Comparison of ENCODE assay signal across 1 cellular context in genomic region chr2:208033701-208034502, GRCh38.
A peak's percentile ranks its signal among the peaks of the same experiment; 100 is the strongest.
TF ChIP-seq lines count a peak whose summit lies in the region.

No MANE protein-coding gene starts in this region.

TF ChIP-seq in K562, 482 proteins besides CTCF, POLR2A, EP300 and RAD21 (continued from another document and continues in another):
- TF ChIP-seq CHD7 (IDR thresholded peaks at IDR 0.05; ENCODE audit: low read depth, low read length) = no peak
- no peak for TF ChIP-seq CCAR2 (IDR thresholded peaks at IDR 0.05; ENCODE audit: low read depth, low read length)
- TF ChIP-seq KAT7 (CRISPR knock-in tag; IDR thresholded peaks at IDR 0.05; ENCODE audit: borderline replicate concordance) = no peak
- no peak for TF ChIP-seq ARHGAP35 (IDR thresholded peaks at IDR 0.05; ENCODE audit: partially characterized antibody)
- TF ChIP-seq NCOA2 (IDR thresholded peaks at IDR 0.05; ENCODE audit: partially characterized antibody in 2 of 2) = no peak
- no peak for TF ChIP-seq CBX8 (IDR thresholded peaks at IDR 0.05; ENCODE audit: borderline replicate concordance, extremely low read depth, low read depth, low read length, poor library complexity, severe bottlenecking)
- no peak for TF ChIP-seq GABPA (tag; conservative IDR thresholded peaks at IDR 0.05; ENCODE audit: low read depth)
- TF ChIP-seq GMEB1 (CRISPR knock-in tag; IDR thresholded peaks at IDR 0.05) = no peak
- TF ChIP-seq LARP7 (IDR thresholded peaks at IDR 0.05) = no peak
- no peak for TF ChIP-seq BCLAF1 (IDR thresholded peaks at IDR 0.05; ENCODE audit: borderline replicate concordance in 1 of 2, control insufficient read depth in 1 of 2, low read depth in 2 of 2, low read length in 1 of 2)
- TF ChIP-seq TAL1 (IDR thresholded peaks at IDR 0.05) = no peak
- TF ChIP-seq TCF7 (IDR thresholded peaks at IDR 0.05; ENCODE audit: borderline replicate concordance) = no peak
- TF ChIP-seq NONO (IDR thresholded peaks at IDR 0.05; ENCODE audit: low read depth in 2 of 2, low read length in 1 of 2) = no peak
- TF ChIP-seq PRPF4 (IDR thresholded peaks at IDR 0.05; ENCODE audit: insufficient read depth, low read depth, low read length, poor library complexity, severe bottlenecking) = no peak
- TF ChIP-seq NBN (IDR thresholded peaks at IDR 0.05; ENCODE audit: low read depth) = no peak
- TF ChIP-seq ATF7 (IDR thresholded peaks at IDR 0.05) = peak; percentile 95
- TF ChIP-seq HOMEZ (CRISPR knock-in tag; IDR thresholded peaks at IDR 0.05) = no peak
- no peak for TF ChIP-seq NUFIP1 (IDR thresholded peaks at IDR 0.05; ENCODE audit: partially characterized antibody)
- no peak for TF ChIP-seq TEAD1 (CRISPR knock-in tag; IDR thresholded peaks at IDR 0.05)
- no peak for TF ChIP-seq ZNF12 (CRISPR knock-in tag; IDR thresholded peaks at IDR 0.05)
- TF ChIP-seq KDM1A (IDR thresholded peaks at IDR 0.05) = peak in 1 of 2 experiments; percentile 27; a peak in 1 of 4 replicates
- TF ChIP-seq NRF1 (conservative IDR thresholded peaks at IDR 0.05 in 1 of 2, IDR thresholded peaks at IDR 0.05 in 1 of 2) = no peak
- TF ChIP-seq KLF16 (IDR thresholded peaks at IDR 0.05) = no peak
- TF ChIP-seq ARID1B (IDR thresholded peaks at IDR 0.05) = peak; percentile 37; the same call in 1 of the 2 replicates
- TF ChIP-seq CBFB (CRISPR knock-in tag; IDR thresholded peaks at IDR 0.05) = no peak
- TF ChIP-seq ID3 (CRISPR knock-in tag; IDR thresholded peaks at IDR 0.05) = no peak
- TF ChIP-seq ID3 (tag; IDR thresholded peaks at IDR 0.05) = peak; percentile 61; the same call in 1 of the 2 replicates
- TF ChIP-seq SNRNP70 (optimal IDR thresholded peaks at IDR 0.05; ENCODE audit: low read depth, low read length) = no peak
- peak; percentile 9; the same call in 1 of the 2 replicates for TF ChIP-seq EHMT2 (IDR thresholded peaks at IDR 0.05)
- 0 out of 2 replicates have a peak, but pooled peaks have one; percentile 30 for TF ChIP-seq SMC3 (conservative IDR thresholded peaks at IDR 0.05; ENCODE audit: insufficient read depth, low read depth, low read length)
- no peak for TF ChIP-seq ARID3A (IDR thresholded peaks at IDR 0.05; ENCODE audit: borderline replicate concordance, low read depth, low read length)
- no peak for TF ChIP-seq HOXB6 (CRISPR knock-in tag; IDR thresholded peaks at IDR 0.05; ENCODE audit: borderline replicate concordance)
- no peak for TF ChIP-seq PTBP1 (IDR thresholded peaks at IDR 0.05; ENCODE audit: low read depth, low read length)
- no peak for TF ChIP-seq FOXK1 (CRISPR knock-in tag; IDR thresholded peaks at IDR 0.05; ENCODE audit: borderline replicate concordance)
- peak in 1 of 2 experiments; percentile 29; a peak in 1 of 4 replicates for TF ChIP-seq TRIM24 (IDR thresholded peaks at IDR 0.05)
- TF ChIP-seq PTRF (tag; IDR thresholded peaks at IDR 0.05) = no peak
- 0 out of 2 replicates have a peak, but pooled peaks have one; percentile 25 for TF ChIP-seq EP400 (IDR thresholded peaks at IDR 0.05)
- no peak for TF ChIP-seq NFATC3 (IDR thresholded peaks at IDR 0.05)
- TF ChIP-seq FOSL1 (tag; conservative IDR thresholded peaks at IDR 0.05) = peak; percentile 81
- TF ChIP-seq MCM2 (IDR thresholded peaks at IDR 0.05; ENCODE audit: low read depth) = no peak
- TF ChIP-seq EGR1 (conservative IDR thresholded peaks at IDR 0.05) = no peak
- no peak for TF ChIP-seq BRF1 (IDR thresholded peaks at IDR 0.05; ENCODE audit: borderline replicate concordance, extremely low read depth, insufficient read length)
- TF ChIP-seq NFIC (IDR thresholded peaks at IDR 0.05) = peak; percentile 88
- no peak for TF ChIP-seq TRIM25 (IDR thresholded peaks at IDR 0.05; ENCODE audit: borderline replicate concordance)
- no peak for TF ChIP-seq FOXJ2 (tag; IDR thresholded peaks at IDR 0.05)
- TF ChIP-seq MTA2 (IDR thresholded peaks at IDR 0.05; ENCODE audit: low read depth) = no peak
- no peak for TF ChIP-seq TEAD2 (tag; IDR thresholded peaks at IDR 0.05)
